In genomic region chrX:154980330-154981115, GRCh38 we compare ENCODE assay signal across 8 cellular contexts. TPM values are rescaled to one million over a fixed set of nuclear protein-coding genes. Genes with fewer than 3 reads are reported as not detected.
DNase-seq lines count a peak whose midpoint lies in the region; ATAC-seq and TF ChIP-seq lines count a peak whose summit lies in the region.

No MANE protein-coding gene starts in this region.

- H3K27me3 ChIP-seq in Karpas-422 (ENCODE audit: low read length), result no peaks in the 10 kb centered on the region

- peak overlapping the region; percentile 31; the same call in 1 of the 2 replicates for H3K9ac ChIP-seq in Karpas-422 (ENCODE audit: low read length)

- no peaks in the 10 kb centered on the region for H3K36me3 Mint-ChIP-seq in type B pancreatic cell

- TF ChIP-seq CTCF in type B pancreatic cell (conservative IDR thresholded peaks at IDR 0.05), result peak; percentile 78

- peak overlapping the region; percentile 73; the same call in 1 of the 2 replicates for H2AFZ ChIP-seq in Karpas-422 (ENCODE audit: low read length)

- no peaks in the 10 kb centered on the region for H3K9me2 ChIP-seq in Karpas-422 (replicated peaks; ENCODE audit: insufficient read depth, low read length)

- H3K9me3 ChIP-seq in Karpas-422 (ENCODE audit: low read length), result no peaks in the 10 kb centered on the region

- peaks cover 9% of the 10 kb centered on the region; the same call in 1 of the 2 replicates for H3K4me1 ChIP-seq in Karpas-422 (ENCODE audit: low read length)

- H3K4me3 Mint-ChIP-seq in type B pancreatic cell, result no peak overlapping the region

- peak overlapping the region; percentile 49 for H3K4me2 ChIP-seq in Karpas-422 (ENCODE audit: low read depth, low read length, poor library complexity, severe bottlenecking)

- H3K27ac ChIP-seq in Karpas-422 (ENCODE audit: low read length), result no peak overlapping the region

- no peak overlapping the region for H3K27ac Mint-ChIP-seq in type B pancreatic cell

- peak; percentile 58 for DNase-seq in Daoy (ENCODE audit: low read depth)
- peak; percentile 93 for DNase-seq in Karpas-422
- DNase-seq in SHP77 (lab: John Stamatoyannopoulos, UW), result peak; percentile 48 to 50
- peak; percentile 58 for DNase-seq in activated gamma-delta T cell treated with anti-CD3 and anti-CD28 coated beads, Interleukin-2, amount 50 U/mL, for 16 hours (ENCODE audit: low read depth)
- peak; percentile 9 for DNase-seq in glomerular endothelial cell (ENCODE audit: extremely low read depth, low read depth, low spot score)
- peak; percentile 71 for DNase-seq in pons (ENCODE audit: low spot score)
- DNase-seq in type B pancreatic cell (ENCODE audit: extremely low spot score, unreplicated experiment), result peak; percentile 70

- H3K4me1 Mint-ChIP-seq in type B pancreatic cell (ENCODE audit: unreplicated experiment), result no peaks in the 10 kb centered on the region

- no peaks in the 10 kb centered on the region for H3K27me3 Mint-ChIP-seq in type B pancreatic cell

- H3K4me3 ChIP-seq in Karpas-422 (ENCODE audit: low read length), result peak overlapping the region; percentile 52; the same call in 1 of the 2 replicates

- no peaks in the 10 kb centered on the region for H3K9me3 Mint-ChIP-seq in type B pancreatic cell

- no peaks in the 10 kb centered on the region for H3K79me2 ChIP-seq in Karpas-422 (ENCODE audit: low read length)

- ATAC-seq in GM21717 (IDR thresholded peaks at IDR 0.05; ENCODE audit: unreplicated experiment), result peak; percentile 99

- no peaks in the 10 kb centered on the region for H3K36me3 ChIP-seq in Karpas-422 (ENCODE audit: insufficient read depth, low read length)

- H4K20me1 ChIP-seq in Karpas-422 (ENCODE audit: insufficient read depth, low read depth, low read length), result no peaks in the 10 kb centered on the region

RNA-seq across cellular contexts. Expression of gene F8, which starts 42.0 kb away (rescaled TPM):
- total RNA-seq in Daoy (2014; rRNA removed; shearing (Covaris generic)), result 0.63 and 2.2 TPM in 2 replicates
- 3.0 and 4.1 TPM in 2 replicates for total RNA-seq in Karpas-422 (2014; rRNA removed; shearing (Covaris generic); ENCODE audit: low replicate concordance)
- total RNA-seq in glomerular endothelial cell (1.5 and 1.8 TPM in 2 replicates), type B pancreatic cell (ENCODE audit: low replicate concordance) (1.1 and 1.3 TPM in 2 replicates)

RNA-seq across cellular contexts. Expression of gene FUNDC2, which starts 46.1 kb away (rescaled TPM):
- total RNA-seq in Daoy (2014; rRNA removed; shearing (Covaris generic)), result 56.2 and 56.3 TPM in 2 replicates
- total RNA-seq in Karpas-422 (2014; rRNA removed; shearing (Covaris generic); ENCODE audit: low replicate concordance), result 38.9 and 55.2 TPM in 2 replicates
- total RNA-seq in glomerular endothelial cell (22.5 and 32.2 TPM in 2 replicates), type B pancreatic cell (ENCODE audit: low replicate concordance) (65.0 and 76.5 TPM in 2 replicates)

Comparison
In these comparisons a context has a peak if more than half of its experiments do, and no peak if none do; other contexts are left out.
1. DNase-seq: peak in every context shown above with its lines; median percentile 93 in Karpas-422; 71 in pons; 70 in type B pancreatic cell; 58 in Daoy; 58 in activated gamma-delta T cell treated with anti-CD3 and anti-CD28 coated beads, Interleukin-2, amount 50 U/mL, for 16 hours; 49 in SHP77; 9 in glomerular endothelial cell.